Comparison of ENCODE assay signal across 36 cellular contexts in genomic region chr1:36922593-36923251, GRCh38.
"Had no signal": no experiment of that assay in that cellular context is flagged by ENCODE, and none has a peak within 500 bp of the region (broad histone marks: within the 10 kb centered on the region; RNA-seq: fewer than 3 reads in every experiment).

No MANE protein-coding gene starts in this region.

- H3K9me3 Mint-ChIP-seq: activated B cell treated with CpG ODN at 0.5 μM for 24 hours; activated CD4-positive, alpha-beta memory T cell treated with anti-CD3 and anti-CD28 coated beads for 36 hours; activated naive CD4-positive, alpha-beta T cell treated with anti-CD3 and anti-CD28 coated beads for 36 hours; activated naive CD4-positive, alpha-beta T cell treated with anti-CD3 and anti-CD28 coated beads, Interleukin-2, amount 50 U/mL, for 72 hours; activated T-cell treated with anti-CD3 and anti-CD28 coated beads, Interleukin-2, amount 50 U/mL, for 4 hours; activated T-helper 1 cell treated with anti-CD3 and anti-CD28 coated beads, Interleukin-12 subunit alpha, Interleukin-12 subunit beta, Interleukin-2, Interleukin-4 antibody, amounts not matched to agents 30 ng/mL and 10 ng/mL and 1 ng/mL, durations not matched to agents 14 hours and 24 hours and 36 hours had no signal

- H3K4me1 ChIP-seq: adrenal gland had no signal

- H3K27ac ChIP-seq: adrenal gland, body of pancreas, PC-9, RWPE1, VCaP had no signal

- H3K4me3 ChIP-seq: adrenal gland, body of pancreas, PC-9 had no signal

- ATAC-seq: activated naive CD4-positive, alpha-beta T cell treated with anti-CD3 and anti-CD28 coated beads, Interleukin-2, amount 50 U/mL, for 72 hours; activated T-cell treated with anti-CD3 and anti-CD28 coated beads, Interleukin-2, amount 50 U/mL, for 4 hours; body of pancreas; Right ventricle myocardium inferior; SK-N-SH treated with all-trans-retinoic acid at 6 μM for 48 hours had no signal

- H3K36me3 ChIP-seq: adrenal gland had no signal

- H3K36me3 Mint-ChIP-seq: activated CD4-positive, alpha-beta memory T cell treated with anti-CD3 and anti-CD28 coated beads for 36 hours; activated naive CD4-positive, alpha-beta T cell treated with anti-CD3 and anti-CD28 coated beads, Interleukin-2, amount 50 U/mL, for 72 hours had no signal

- H3K27me3 ChIP-seq: adrenal gland, body of pancreas had no signal

- H3K9me3 ChIP-seq: adrenal gland, body of pancreas had no signal

- H3K4me3 Mint-ChIP-seq: activated B cell treated with CpG ODN at 0.5 μM for 24 hours; activated CD4-positive, alpha-beta memory T cell treated with anti-CD3 and anti-CD28 coated beads for 36 hours; activated naive CD4-positive, alpha-beta T cell treated with anti-CD3 and anti-CD28 coated beads for 36 hours; activated T-cell treated with anti-CD3 and anti-CD28 coated beads, Interleukin-2, amount 50 U/mL, for 4 hours; activated T-helper 1 cell treated with anti-CD3 and anti-CD28 coated beads, Interleukin-12 subunit alpha, Interleukin-12 subunit beta, Interleukin-2, Interleukin-4 antibody, amounts not matched to agents 30 ng/mL and 10 ng/mL and 1 ng/mL, durations not matched to agents 14 hours and 24 hours and 36 hours had no signal

- H3K4me1 Mint-ChIP-seq: activated B cell treated with CpG ODN at 0.5 μM for 24 hours had no signal

- DNase-seq: activated B cell treated with CpG ODN at 0.5 μM for 24 hours; activated CD4-positive, alpha-beta memory T cell treated with anti-CD3 and anti-CD28 coated beads for 36 hours; activated CD4-positive, alpha-beta T cell treated with anti-CD3 and anti-CD28 coated beads for 4 hours; activated CD4-positive, alpha-beta T cell treated with anti-CD3 and anti-CD28 coated beads, Interleukin-2, amount 50 U/mL, for 1 hour; activated CD4-positive, CD25-positive, alpha-beta regulatory T cell treated with anti-CD3 and anti-CD28 coated beads, Interleukin-2, amount 50 U/mL, for 72 hours; activated CD8-positive, alpha-beta memory T cell treated with anti-CD3 and anti-CD28 coated beads, Interleukin-2, amount 50 U/mL, for 4 hours; activated gamma-delta T cell treated with Interleukin-2 at 50 U/mL for 16 hours; activated naive CD4-positive, alpha-beta T cell treated with anti-CD3 and anti-CD28 coated beads for 36 hours; activated T-cell treated with anti-CD3 and anti-CD28 coated beads for 4 hours; activated T-cell treated with anti-CD3 and anti-CD28 coated beads, Interleukin-2, amount 50 U/mL, for 4 hours; central memory CD4-positive, alpha-beta T cell; NCI-H1092 treated with DMSO at 0.1 percent for 48 hours; NCI-H1417; NCI-H146; NCI-H187; NCI-H2029 treated with DMSO at 0.1 percent for 48 hours; NCI-H2107; NCI-H2171; NCI-H510A; NCI-H526; NCI-H748 treated with DMSO at 0.1 percent for 48 hours; NK-92 treated with Interleukin-12 subunit alpha and Interleukin-12 subunit beta, amount 100 ng/mL, for 24 hours; PC-9; SIG-M5; SW 1271; T-helper 1 cell; T-helper 2 cell; T-helper 9 cell had no signal

- H3K27ac Mint-ChIP-seq: activated B cell treated with CpG ODN at 0.5 μM for 24 hours; activated CD4-positive, alpha-beta memory T cell treated with anti-CD3 and anti-CD28 coated beads for 36 hours; activated naive CD4-positive, alpha-beta T cell treated with anti-CD3 and anti-CD28 coated beads for 36 hours; activated naive CD4-positive, alpha-beta T cell treated with anti-CD3 and anti-CD28 coated beads, Interleukin-2, amount 50 U/mL, for 72 hours; activated T-helper 1 cell treated with anti-CD3 and anti-CD28 coated beads, Interleukin-12 subunit alpha, Interleukin-12 subunit beta, Interleukin-2, Interleukin-4 antibody, amounts not matched to agents 30 ng/mL and 10 ng/mL and 1 ng/mL, durations not matched to agents 14 hours and 24 hours and 36 hours had no signal
